17 cellular contexts compared by ENCODE assay signal in the genomic region with DNA sequence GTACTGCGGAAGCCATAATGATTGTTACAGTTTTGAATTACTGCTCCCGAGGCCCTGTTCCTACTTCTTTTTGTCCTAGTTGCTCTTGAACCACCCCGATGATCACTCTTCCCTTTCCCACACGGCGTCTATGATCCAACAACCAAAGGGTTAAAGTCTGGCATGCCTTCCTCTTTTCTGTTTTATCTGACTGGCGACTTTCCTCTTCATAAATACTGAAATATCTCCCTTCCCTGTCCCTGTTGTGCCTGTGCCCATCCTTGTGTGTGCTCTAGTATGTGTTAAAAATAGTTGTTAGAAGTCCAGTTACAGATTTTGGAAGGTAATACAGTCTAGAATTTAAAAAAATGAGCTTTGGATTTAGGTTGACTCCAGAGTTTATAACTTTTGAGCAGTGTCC.
DNase-seq lines count a peak whose midpoint lies in the region; ATAC-seq and TF ChIP-seq lines count a peak whose summit lies in the region.
"Had no signal": no experiment of that assay in that cellular context is flagged by ENCODE, and none has a peak within 500 bp of the region (broad histone marks: within the 10 kb centered on the region; RNA-seq: fewer than 3 reads in every experiment).

No MANE protein-coding gene starts in this region.

- intact Hi-C loops in left ventricle myocardium inferior (cut with micrococcal nuclease) (no loop called here), posterior vena cava (cut with DNase I) (loop anchor here in 1 of 2 donors (5.0 kb wide), 1 partner anchor 52 kb away; no protein-coding TSS in a partner anchor)

- peak overlapping the region; percentile 5 for H3K27ac Mint-ChIP-seq in WTC11
- H3K27ac Mint-ChIP-seq in stimulated activated effector memory CD8-positive, alpha-beta T cell treated with anti-CD3 and anti-CD28 coated beads, Interleukin-12 subunit alpha, Interleukin-12 subunit beta, amount 100 ng/mL, for 72 hours = peak overlapping the region; percentile 51

- H3K36me3 Mint-ChIP-seq in WTC11 = peaks cover 5% of the 10 kb centered on the region
- peaks cover 11% of the 10 kb centered on the region for H3K36me3 Mint-ChIP-seq in stimulated activated effector memory CD8-positive, alpha-beta T cell treated with anti-CD3 and anti-CD28 coated beads, Interleukin-12 subunit alpha, Interleukin-12 subunit beta, amount 100 ng/mL, for 72 hours

- TF ChIP-seq CTCF in WTC11 (IDR thresholded peaks at IDR 0.05) (no peak), left ventricle myocardium inferior (IDR thresholded peaks at IDR 0.05; ENCODE audit: borderline replicate concordance) (no peak)

- DNase-seq in KBM-7 (peak; percentile 55), WTC11 (ENCODE audit: low spot score) (no peak), left ventricle myocardium inferior (no peak), posterior vena cava (ENCODE audit: low spot score) (no peak)
- no peak for DNase-seq in stimulated activated effector memory CD8-positive, alpha-beta T cell treated with anti-CD3 and anti-CD28 coated beads, Interleukin-12 subunit alpha, Interleukin-12 subunit beta, amount 100 ng/mL, for 72 hours (ENCODE audit: low spot score in 2 of 2)
- DNase-seq: activated effector memory CD4-positive, alpha-beta T cell treated with anti-CD3 and anti-CD28 coated beads, Interleukin-2, amount 50 U/mL, for 16 hours; C1 segment of cervical spinal cord; dorsolateral prefrontal cortex; NCI-H1105; NK-92 treated with Interleukin-12 subunit alpha and Interleukin-12 subunit beta, amount 100 ng/mL, for 24 hours; SIG-M5; sigmoid colon; T-helper 9 cell had no signal

- CTCF ChIA-PET in WTC11 (lab: Charles Lee) = no interaction called here

- no peaks in the 10 kb centered on the region for H3K36me3 ChIP-seq in left ventricle myocardium inferior
- H3K36me3 ChIP-seq: neutrophil, sigmoid colon, vagina had no signal

- peaks cover 5% of the 10 kb centered on the region for H3K9me3 Mint-ChIP-seq in WTC11
- H3K9me3 Mint-ChIP-seq in stimulated activated effector memory CD8-positive, alpha-beta T cell treated with anti-CD3 and anti-CD28 coated beads, Interleukin-12 subunit alpha, Interleukin-12 subunit beta, amount 100 ng/mL, for 72 hours = no peaks in the 10 kb centered on the region

- ATAC-seq in WTC11 (no peak), GM18868 (IDR thresholded peaks at IDR 0.05; ENCODE audit: unreplicated experiment) (no peak), GM21619 (IDR thresholded peaks at IDR 0.05; ENCODE audit: unreplicated experiment) (no peak)
- no peak for ATAC-seq in stimulated activated effector memory CD8-positive, alpha-beta T cell treated with anti-CD3 and anti-CD28 coated beads, Interleukin-12 subunit alpha, Interleukin-12 subunit beta, amount 100 ng/mL, for 72 hours

- POLR2A ChIA-PET in WTC11 (lab: Charles Lee) = no interaction called here

- peaks cover 82% of the 10 kb centered on the region for H3K4me1 ChIP-seq in left ventricle myocardium inferior

- peak overlapping the region; percentile 28 for H3K4me3 ChIP-seq in left ventricle myocardium inferior
- H3K4me3 ChIP-seq: dorsolateral prefrontal cortex, sigmoid colon, vagina had no signal

- no peaks in the 10 kb centered on the region for H3K27me3 ChIP-seq in left ventricle myocardium inferior (ENCODE audit: low read depth)
- H3K27me3 ChIP-seq: neutrophil, sigmoid colon, vagina had no signal

- no peaks in the 10 kb centered on the region for H3K27me3 Mint-ChIP-seq in WTC11 (ENCODE audit: low read depth)

- H3K9me3 ChIP-seq in left ventricle myocardium inferior (replicated peaks) = no peaks in the 10 kb centered on the region
- H3K9me3 ChIP-seq: neutrophil, sigmoid colon, vagina had no signal

- in situ Hi-C loops in KBM-7 (cut with MboI; ENCODE audit: low pct_unique_long_range_greater_than_20kb, low sequenced_read_pairs) = no loop called here

- H3K27ac ChIP-seq in left ventricle myocardium inferior (replicated peaks) = peak overlapping the region; percentile 64
- H3K27ac ChIP-seq: dorsolateral prefrontal cortex, neutrophil, vagina had no signal

- peaks cover 51% of the 10 kb centered on the region for H3K4me1 Mint-ChIP-seq in WTC11
- H3K4me1 Mint-ChIP-seq in stimulated activated effector memory CD8-positive, alpha-beta T cell treated with anti-CD3 and anti-CD28 coated beads, Interleukin-12 subunit alpha, Interleukin-12 subunit beta, amount 100 ng/mL, for 72 hours = peaks cover 53% of the 10 kb centered on the region

- no peak overlapping the region for H3K4me3 Mint-ChIP-seq in WTC11
- no peak overlapping the region for H3K4me3 Mint-ChIP-seq in stimulated activated effector memory CD8-positive, alpha-beta T cell treated with anti-CD3 and anti-CD28 coated beads, Interleukin-12 subunit alpha, Interleukin-12 subunit beta, amount 100 ng/mL, for 72 hours

TF ChIP-seq in WTC11, 78 proteins besides CTCF, POLR2A, EP300 and RAD21:
- TF ChIP-seq IRF2 (CRISPR knock-in tag; IDR thresholded peaks at IDR 0.05; ENCODE audit: borderline replicate concordance, low read depth) = no peak
- TF ChIP-seq, protein P1, sequence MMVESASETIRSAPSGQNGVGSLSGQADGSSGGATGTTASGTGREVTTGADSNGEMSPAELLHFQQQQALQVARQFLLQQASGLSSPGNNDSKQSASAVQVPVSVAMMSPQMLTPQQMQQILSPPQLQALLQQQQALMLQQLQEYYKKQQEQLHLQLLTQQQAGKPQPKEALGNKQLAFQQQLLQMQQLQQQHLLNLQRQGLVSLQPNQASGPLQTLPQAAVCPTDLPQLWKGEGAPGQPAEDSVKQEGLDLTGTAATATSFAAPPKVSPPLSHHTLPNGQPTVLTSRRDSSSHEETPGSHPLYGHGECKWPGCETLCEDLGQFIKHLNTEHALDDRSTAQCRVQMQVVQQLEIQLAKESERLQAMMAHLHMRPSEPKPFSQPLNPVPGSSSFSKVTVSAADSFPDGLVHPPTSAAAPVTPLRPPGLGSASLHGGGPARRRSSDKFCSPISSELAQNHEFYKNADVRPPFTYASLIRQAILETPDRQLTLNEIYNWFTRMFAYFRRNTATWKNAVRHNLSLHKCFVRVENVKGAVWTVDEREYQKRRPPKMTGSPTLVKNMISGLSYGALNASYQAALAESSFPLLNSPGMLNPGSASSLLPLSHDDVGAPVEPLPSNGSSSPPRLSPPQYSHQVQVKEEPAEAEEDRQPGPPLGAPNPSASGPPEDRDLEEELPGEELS (CRISPR knock-in tag; IDR thresholded peaks at IDR 0.05) = no peak
- TF ChIP-seq TEAD1 (CRISPR knock-in tag; IDR thresholded peaks at IDR 0.05) = no peak
